Comparison of ENCODE assay signal across 9 cellular contexts in the genomic region with DNA sequence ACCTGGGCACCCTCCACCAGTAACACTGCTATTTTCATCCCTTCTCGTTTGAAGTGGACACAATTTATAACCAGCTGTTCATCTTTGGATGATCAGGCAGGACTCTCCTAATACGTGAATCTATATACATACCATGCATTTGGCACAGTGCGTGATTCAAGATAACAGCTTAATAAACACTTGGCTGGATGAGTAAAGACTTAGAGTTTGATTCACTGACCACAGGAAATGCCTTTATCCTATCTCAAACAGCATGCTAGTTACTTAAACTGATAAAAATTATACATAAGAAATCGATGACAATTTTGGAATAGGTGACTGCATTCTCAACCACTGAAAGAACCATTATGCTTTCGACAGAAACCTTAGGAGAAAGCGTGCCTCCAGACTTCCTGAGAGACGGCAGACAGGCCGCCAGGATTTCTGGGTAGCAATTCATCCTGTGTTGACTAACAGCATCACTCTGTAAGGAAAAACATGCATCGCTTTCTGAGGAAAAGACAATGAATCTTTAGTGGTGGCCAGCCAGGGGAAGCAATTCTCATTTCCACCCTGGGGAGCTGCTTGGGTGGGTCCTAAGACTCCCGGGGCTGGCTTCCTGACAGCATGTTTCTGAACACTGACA. TPM values are rescaled to one million over a fixed set of nuclear protein-coding genes. Genes with fewer than 3 reads are reported as not detected.
A peak's percentile ranks its signal among the peaks of the same experiment; 100 is the strongest.
DNase-seq lines count a peak whose midpoint lies in the region; ATAC-seq, FAIRE-seq and TF ChIP-seq lines count a peak whose summit lies in the region.
"Had no signal": no experiment of that assay in that cellular context is flagged by ENCODE, and none has a peak within 500 bp of the region (broad histone marks: within the 10 kb centered on the region; RNA-seq: fewer than 3 reads in every experiment).

No MANE protein-coding gene starts in this region.

- DNase-seq in Daoy (ENCODE audit: low read depth) (peak; percentile 67), NCI-H226 (peak; percentile 74), bronchial epithelial cell (ENCODE audit: low read depth) (peak; percentile 88), chondrocyte (ENCODE audit: low spot score) (no peak), GM12892 (ENCODE audit: insufficient read length) (no peak)
- peak in 1 of 10 donors; percentile 49 for DNase-seq in naive thymus-derived CD8-positive, alpha-beta T cell
- no peak for DNase-seq in stimulated activated CD4-positive, alpha-beta T cell treated with anti-CD3 and anti-CD28 coated beads, Interleukin-1b, Interleukin-23, amount 100 ng/mL, for 48 hours
- DNase-seq in effector CD8-positive, alpha-beta T cell (lab: John Stamatoyannopoulos, UW): no peak
- DNase-seq: nucleus accumbens had no signal

- no peak for TF ChIP-seq POLR2A in GM12892 (IDR thresholded peaks at IDR 0.05; ENCODE audit: low read depth, low read length)

- no peak for TF ChIP-seq CTCF in bronchial epithelial cell (IDR thresholded peaks at IDR 0.05; ENCODE audit: insufficient read depth, low read length, severe bottlenecking)
- no peak for TF ChIP-seq CTCF in chondrocyte (IDR thresholded peaks at IDR 0.05)

- H3K9me3 Mint-ChIP-seq in naive thymus-derived CD8-positive, alpha-beta T cell: peaks cover 0 to 2% (median 0%) of the 10 kb centered on the region in 9 donors
- H3K9me3 Mint-ChIP-seq in chondrocyte (ENCODE audit: low read depth): peaks cover 3% of the 10 kb centered on the region

- H3K36me3 Mint-ChIP-seq in naive thymus-derived CD8-positive, alpha-beta T cell: no peaks in the 10 kb centered on the region
- H3K36me3 Mint-ChIP-seq in chondrocyte (ENCODE audit: low read depth): no peaks in the 10 kb centered on the region

- H3K4me3 ChIP-seq in bronchial epithelial cell (ENCODE audit: low read depth, low read length): no peak overlapping the region

- peaks cover 12 to 82% (median 69%) of the 10 kb centered on the region in 4 donors for H3K4me1 Mint-ChIP-seq in naive thymus-derived CD8-positive, alpha-beta T cell
- peaks cover 26% of the 10 kb centered on the region for H3K4me1 Mint-ChIP-seq in chondrocyte (ENCODE audit: low read depth)

- H3K27me3 ChIP-seq in bronchial epithelial cell (ENCODE audit: control insufficient read depth, insufficient read depth, low read length): no peaks in the 10 kb centered on the region

- no peak for ATAC-seq in naive thymus-derived CD8-positive, alpha-beta T cell

- H3K4me3 Mint-ChIP-seq in naive thymus-derived CD8-positive, alpha-beta T cell: peak overlapping the region in 4 of 10 donors; percentile 11 to 53 (median 26)
- H3K4me3 Mint-ChIP-seq in chondrocyte (ENCODE audit: unreplicated experiment): no peak overlapping the region

- H3K36me3 ChIP-seq in bronchial epithelial cell (ENCODE audit: control insufficient read depth, insufficient read depth, low read length): no peaks in the 10 kb centered on the region

- no peaks in the 10 kb centered on the region for H3K27me3 Mint-ChIP-seq in naive thymus-derived CD8-positive, alpha-beta T cell
- H3K27me3 Mint-ChIP-seq in chondrocyte (ENCODE audit: low read depth): no peaks in the 10 kb centered on the region

- peak overlapping the region; percentile 22 to 98 (median 80) for H3K27ac Mint-ChIP-seq in naive thymus-derived CD8-positive, alpha-beta T cell
- no peak overlapping the region for H3K27ac Mint-ChIP-seq in chondrocyte (ENCODE audit: unreplicated experiment)

- FAIRE-seq in bronchial epithelial cell (lab: Jason Lieb, UNC) (no peak), GM12892 (lab: Jason Lieb, UNC) (no peak)

- POLR2A ChIA-PET in naive thymus-derived CD8-positive, alpha-beta T cell (lab: Charles Lee): interaction anchor here (4.4 kb wide), 1 partner anchor 10 kb away, joined by 40 read pairs; a partner anchor contains a TSS

RNA-seq across cellular contexts. Expression of a gene that starts 9.7 kb away (rescaled TPM):
- total RNA-seq in Daoy (2014; rRNA removed; shearing (Covaris generic)): 26.6 and 39.9 TPM in 2 replicates
- total RNA-seq in bronchial epithelial cell (61.1 and 63.1 TPM in 2 replicates), chondrocyte (37.4 to 50.8 TPM (median 48.3 TPM) in 3 replicates)
- total RNA-seq in naive thymus-derived CD8-positive, alpha-beta T cell: 10 to 100 TPM; 25.8 to 30.9 TPM
- polyA plus RNA-seq in naive thymus-derived CD8-positive, alpha-beta T cell: 10 to 100 TPM; 61.6 to 84.3 (median 71.6) TPM
- 66.1 TPM for polyA plus RNA-seq in GM12892 (2012; ENCODE audit: missing spikeins)

RNA-seq across cellular contexts. Expression of a gene that starts 11.3 kb away (rescaled TPM):
- total RNA-seq in Daoy (2014; rRNA removed; shearing (Covaris generic)): 72.4 and 74.7 TPM in 2 replicates
- total RNA-seq in bronchial epithelial cell (21.1 and 49.9 TPM in 2 replicates), chondrocyte (23.7 to 31.3 TPM (median 25.7 TPM) in 3 replicates)
- total RNA-seq in naive thymus-derived CD8-positive, alpha-beta T cell: 10 to 100 TPM; 12.6 to 16.8 TPM
- polyA plus RNA-seq in naive thymus-derived CD8-positive, alpha-beta T cell: 10 to 100 TPM; 69.3 to 75.8 (median 70.9) TPM
- polyA plus RNA-seq in GM12892 (2012; ENCODE audit: missing spikeins): 55.0 TPM

Comparison
In these comparisons a context has a peak if more than half of its experiments do, and no peak if none do; other contexts are left out.
1. DNase-seq: peak in Daoy (single experiment), NCI-H226 (single experiment) and bronchial epithelial cell (single experiment); none in chondrocyte (single experiment), GM12892 (single experiment), stimulated activated CD4-positive, alpha-beta T cell treated with anti-CD3 and anti-CD28 coated beads, Interleukin-1b, Interleukin-23, amount 100 ng/mL, for 48 hours (single experiment) and effector CD8-positive, alpha-beta T cell (single experiment).